13 cellular contexts compared by ENCODE assay signal in the genomic region with DNA sequence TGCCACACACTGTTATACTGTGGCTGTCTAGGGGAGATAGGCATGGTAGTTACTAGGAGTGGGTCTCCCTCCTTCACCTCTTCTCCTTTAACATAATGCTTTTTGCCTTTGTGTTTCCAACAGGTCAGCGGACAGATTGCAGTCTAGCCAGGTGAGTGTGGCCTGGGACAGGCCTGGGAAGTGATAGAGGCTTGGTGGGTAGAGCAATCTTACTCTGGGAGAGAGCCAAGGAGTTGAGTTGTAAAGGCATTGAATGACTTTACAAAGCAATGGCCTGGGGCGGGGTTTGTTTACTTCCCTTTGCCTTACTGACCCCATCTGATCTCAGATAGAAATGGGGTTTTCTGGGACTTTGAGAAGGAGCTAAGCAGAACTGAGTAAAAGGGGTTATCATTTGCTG. TPM values are rescaled to one million over a fixed set of nuclear protein-coding genes. Genes with fewer than 3 reads are reported as not detected.
A peak's percentile ranks its signal among the peaks of the same experiment; 100 is the strongest.
DNase-seq lines count a peak whose midpoint lies in the region; ATAC-seq and TF ChIP-seq lines count a peak whose summit lies in the region.
"Had no signal": no experiment of that assay in that cellular context is flagged by ENCODE, and none has a peak within 500 bp of the region (broad histone marks: within the 10 kb centered on the region; RNA-seq: fewer than 3 reads in every experiment).

No MANE protein-coding gene starts in this region.

- no peak overlapping the region for H3K4me3 ChIP-seq in adipocyte (ENCODE audit: low read length)

- H3K27me3 ChIP-seq in adipocyte (replicated peaks; ENCODE audit: control insufficient read depth, insufficient read depth, low read length) = no peaks in the 10 kb centered on the region

- H3K9me3 Mint-ChIP-seq in CD14-positive monocyte = no peaks in the 10 kb centered on the region
- H3K9me3 Mint-ChIP-seq in endothelial cell (ENCODE audit: unreplicated experiment) = no peaks in the 10 kb centered on the region
- H3K9me3 Mint-ChIP-seq: activated CD8-positive, alpha-beta T cell treated with anti-CD3 and anti-CD28 coated beads for 36 hours had no signal

- H3K36me3 ChIP-seq in adipocyte (ENCODE audit: control insufficient read depth, insufficient read depth, low read length, severe bottlenecking) = peaks cover 62% of the 10 kb centered on the region

- H3K9ac ChIP-seq in adipocyte (ENCODE audit: low read length) = no peak overlapping the region

- no peaks in the 10 kb centered on the region for H3K9me3 ChIP-seq in adipocyte (ENCODE audit: control insufficient read depth, low read length)

- ATAC-seq in left colon = peak; percentile 99
- no peak for ATAC-seq in HG02938 (IDR thresholded peaks at IDR 0.05; ENCODE audit: unreplicated experiment)
- ATAC-seq: activated CD8-positive, alpha-beta T cell treated with anti-CD3 and anti-CD28 coated beads for 36 hours had no signal

- H3K36me3 Mint-ChIP-seq in CD14-positive monocyte (peaks cover 92 to 97% of the 10 kb centered on the region in 2 donors), endothelial cell (ENCODE audit: low read depth, unreplicated experiment) (peaks cover 46% of the 10 kb centered on the region)

- no peak for TF ChIP-seq CTCF in CD14-positive monocyte (IDR thresholded peaks at IDR 0.05)
- TF ChIP-seq CTCF in endothelial cell (IDR thresholded peaks at IDR 0.05; ENCODE audit: unreplicated experiment) = no peak

- H3K4me1 ChIP-seq in adipocyte (ENCODE audit: control insufficient read depth, insufficient read depth, low read length) = peaks cover 14% of the 10 kb centered on the region

- H3K27me3 Mint-ChIP-seq in CD14-positive monocyte (ENCODE audit: low read depth in 3 of 3) (no peaks in the 10 kb centered on the region), endothelial cell (ENCODE audit: unreplicated experiment) (no peaks in the 10 kb centered on the region)
- H3K27me3 Mint-ChIP-seq: activated CD8-positive, alpha-beta T cell treated with anti-CD3 and anti-CD28 coated beads for 36 hours had no signal

- intact Hi-C loops in CD14-positive monocyte (cut with micrococcal nuclease) = no loop called here
- intact Hi-C loops in left colon (cut with DNase I, micrococcal nuclease) = no loop called here

- H3K4me3 Mint-ChIP-seq in CD14-positive monocyte (no peak overlapping the region), endothelial cell (ENCODE audit: unreplicated experiment) (no peak overlapping the region)
- H3K4me3 Mint-ChIP-seq: activated CD8-positive, alpha-beta T cell treated with anti-CD3 and anti-CD28 coated beads for 36 hours had no signal

- H3K27ac Mint-ChIP-seq in CD14-positive monocyte = peak overlapping the region in 5 of 7 donors; percentile 37 to 72 (median 53)
- no peak overlapping the region for H3K27ac Mint-ChIP-seq in endothelial cell (ENCODE audit: unreplicated experiment)
- H3K27ac Mint-ChIP-seq: activated CD8-positive, alpha-beta T cell treated with anti-CD3 and anti-CD28 coated beads for 36 hours had no signal

- H3K4me1 Mint-ChIP-seq in CD14-positive monocyte (peaks cover 6% of the 10 kb centered on the region), endothelial cell (ENCODE audit: unreplicated experiment) (peaks cover 12% of the 10 kb centered on the region)

- DNase-seq in CD14-positive monocyte (ENCODE audit: low spot score) = no peak
- peak; percentile 47 for DNase-seq in HT-29 (ENCODE audit: low spot score)
- DNase-seq in adipocyte (ENCODE audit: low read depth) = peak; percentile 17
- peak; percentile 70 to 76 for DNase-seq in left colon
- no peak for DNase-seq in endothelial cell (ENCODE audit: low spot score)
- no peak for DNase-seq in NCI-H2029 treated with DMSO at 0.1 percent for 48 hours (lab: John Stamatoyannopoulos, UW)
- no peak for DNase-seq in COR-L47 (lab: John Stamatoyannopoulos, UW)
- DNase-seq: activated CD8-positive, alpha-beta T cell treated with anti-CD3 and anti-CD28 coated beads for 36 hours; activated gamma-delta T cell treated with Interleukin-2 at 50 U/mL for 16 hours; effector CD8-positive, alpha-beta T cell; mesenchymal stem cell; occipital lobe had no signal

RNA-seq across cellular contexts. Expression of a gene that starts 51.0 kb away (rescaled TPM):
- 10 to 100 TPM; 35.6 to 40.7 TPM for polyA plus RNA-seq in CD14-positive monocyte
- 11.7 and 12.0 TPM in 2 replicates for total RNA-seq in HT-29 (2014; rRNA removed; shearing (Covaris generic))
- total RNA-seq in left colon = 10 to 100 TPM; 18.2 to 19.8 TPM
- total RNA-seq in endothelial cell (ENCODE audit: unreplicated experiment) = 20.9 TPM

Comparison
In these comparisons a context has a peak if more than half of its experiments do, and no peak if none do; other contexts are left out.
1. DNase-seq: peak in HT-29 (single experiment), adipocyte (single experiment) and left colon (2 of 2); none in CD14-positive monocyte (single experiment), endothelial cell (single experiment), NCI-H2029 treated with DMSO at 0.1 percent for 48 hours (single experiment) and COR-L47 (single experiment).